ENCODE assay signal across 8 cellular contexts in the genomic region with DNA sequence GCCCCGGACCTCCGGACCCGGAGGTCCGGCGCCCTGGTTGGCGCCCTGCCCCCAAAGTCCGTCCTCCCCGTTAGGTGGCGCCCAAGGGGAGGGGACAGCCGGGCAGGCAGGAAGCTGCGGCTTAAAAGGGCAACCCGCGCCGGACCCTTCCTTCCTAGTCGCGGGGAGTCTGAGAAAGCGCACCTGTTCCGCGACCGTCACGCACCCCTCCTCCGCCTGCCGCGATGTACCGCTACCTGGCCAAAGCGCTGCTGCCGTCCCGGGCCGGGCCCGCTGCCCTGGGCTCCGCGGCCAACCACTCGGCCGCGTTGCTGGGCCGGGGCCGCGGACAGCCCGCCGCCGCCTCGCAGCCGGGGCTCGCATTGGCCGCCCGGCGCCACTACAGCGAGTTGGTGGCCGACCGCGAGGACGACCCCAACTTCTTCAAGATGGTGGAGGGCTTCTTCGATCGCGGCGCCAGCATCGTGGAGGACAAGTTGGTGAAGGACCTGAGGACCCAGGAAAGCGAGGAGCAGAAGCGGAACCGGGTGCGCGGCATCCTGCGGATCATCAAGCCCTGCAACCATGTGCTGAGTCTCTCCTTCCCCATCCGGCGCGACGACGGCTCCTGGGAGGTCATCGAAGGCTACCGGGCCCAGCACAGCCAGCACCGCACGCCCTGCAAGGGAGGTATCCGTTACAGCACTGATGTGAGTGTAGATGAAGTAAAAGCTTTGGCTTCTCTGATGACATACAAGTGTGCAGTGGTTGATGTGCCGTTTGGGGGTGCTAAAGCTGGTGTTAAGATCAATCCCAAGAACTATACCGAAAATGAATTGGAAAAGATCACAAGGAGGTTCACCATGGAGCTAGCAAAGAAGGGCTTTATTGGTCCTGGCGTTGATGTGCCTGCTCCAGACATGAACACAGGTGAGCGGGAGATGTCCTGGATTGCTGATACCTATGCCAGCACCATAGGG. TPM values are rescaled to one million over a fixed set of nuclear protein-coding genes. Genes with fewer than 3 reads are reported as not detected.
A peak's percentile ranks its signal among the peaks of the same experiment; 100 is the strongest.
DNase-seq lines count a peak whose midpoint lies in the region; ATAC-seq, FAIRE-seq and TF ChIP-seq lines count a peak whose summit lies in the region.
"Not testable (repeated sequence)": the region's sequence is repeated elsewhere in the genome, so short reads cannot be mapped to it uniquely, and the experiment has no call there.

A gene (plus strand): TSS at position 150 of the 959 bp plus-strand sequence. CDS start 75 bp downstream, at position 225.

- H3K56ac ChIP-seq in H1 (replicated peaks; ENCODE audit: insufficient read length, low read depth, low read length) = not testable (repeated sequence)

- CTCF ChIA-PET in H1 (lab: Charles Lee; ENCODE audit: partially characterized antibody) = not testable (repeated sequence)

- H3K23me2 ChIP-seq in H1 (ENCODE audit: low read depth, low read length) = not testable (repeated sequence)

- H3K18ac ChIP-seq in H1 (ENCODE audit: extremely low read depth, low read length) = not testable (repeated sequence)

- H2BK15ac ChIP-seq in H1 (ENCODE audit: low read length) = not testable (repeated sequence)

- TF ChIP-seq CTCF in AG09309 (IDR thresholded peaks at IDR 0.05; ENCODE audit: control insufficient read depth, insufficient read depth, low read depth, low read length, missing control alignments) (peak; percentile 31), right atrium auricular region (IDR thresholded peaks at IDR 0.05) (peak in 1 of 2 donors; percentile 57)
- not testable (repeated sequence) for TF ChIP-seq CTCF in H1 (IDR thresholded peaks at IDR 0.05; ENCODE audit: control extremely low read depth in 1 of 3, insufficient read depth in 1 of 3, low read depth in 1 of 3, low read length in 3 of 3)

- H2BK20ac ChIP-seq in H1 (ENCODE audit: low read length) = not testable (repeated sequence)

- ATAC-seq in GM18511 (IDR thresholded peaks at IDR 0.05; ENCODE audit: unreplicated experiment) = peak; percentile 76
- ATAC-seq in activated T-cell treated with anti-CD3 and anti-CD28 coated beads, Interleukin-2, amount 50 U/mL, for 72 hours (replicated peaks in 1 of 2) = peak; percentile 64 to 73

- not testable (repeated sequence) for H4K20me1 ChIP-seq in H1 (replicated peaks in 1 of 2; ENCODE audit: control insufficient read depth in 1 of 2, insufficient read depth in 2 of 2, low read length in 2 of 2)

- not testable (repeated sequence) for H3K27me3 ChIP-seq in H1 (replicated peaks in 1 of 4; ENCODE audit: control insufficient read depth in 3 of 4, extremely low read depth in 1 of 4, insufficient read depth in 3 of 4, low read length in 3 of 4); right atrium auricular region

- not testable (repeated sequence) for H3K14ac ChIP-seq in H1 (ENCODE audit: insufficient read length)

- TF ChIP-seq RAD21 in H1 (IDR thresholded peaks at IDR 0.05 in 1 of 2, conservative IDR thresholded peaks at IDR 0.05 in 1 of 2; ENCODE audit: low read depth in 2 of 2, low read length in 2 of 2) = not testable (repeated sequence)

- not testable (repeated sequence) for H3K9ac ChIP-seq in H1 (replicated peaks in 1 of 4; ENCODE audit: extremely low read depth in 1 of 4, low read depth in 3 of 4, low read length in 3 of 4)

- not testable (repeated sequence) for H3K27ac ChIP-seq in H1 (ENCODE audit: low read depth, low read length); right atrium auricular region; mesodermal cell (ENCODE audit: low read depth, low read length, severe bottlenecking)

- 91% methylated on average over 6 of the region's 77 CpGs; no CpG with 5 or more reads in 1 of the 2 experiments for WGBS in H1 (ENCODE audit: extremely low coverage in 1 of 2, insufficient coverage in 1 of 2, insufficient read length in 1 of 2, insufficient replicate concordance in 2 of 2, low coverage in 1 of 2, low lambda C conversion rate in 2 of 2, missing lambda C conversion rate in 1 of 2), 2 experiments
- WGBS in mesodermal cell (ENCODE audit: insufficient coverage in 2 of 2), 2 experiments = 14 to 25% methylated on average over 14 to 25 of the region's 77 CpGs

- H3K9me3 Mint-ChIP-seq in activated T-cell treated with anti-CD3 and anti-CD28 coated beads, Interleukin-2, amount 50 U/mL, for 72 hours = not testable (repeated sequence)

- not testable (repeated sequence) for H3K79me2 ChIP-seq in H1 (ENCODE audit: control insufficient read depth in 1 of 2, insufficient read depth in 2 of 2, low read length in 2 of 2)

- H2BK5ac ChIP-seq in H1 (ENCODE audit: low read depth, low read length) = not testable (repeated sequence)

- not testable (repeated sequence) for TF ChIP-seq POLR2A in H1 (IDR thresholded peaks at IDR 0.05; ENCODE audit: control extremely low read depth in 1 of 2, low read depth in 2 of 2, low read length in 2 of 2)

- H4K8ac ChIP-seq in H1 (ENCODE audit: extremely low read depth, insufficient read depth, low read length) = not testable (repeated sequence)

- H3K4me3 ChIP-seq in AG09309 (ENCODE audit: control insufficient read depth, low read depth, low read length) (peak within 1 kb of the TSS; percentile 34), right atrium auricular region (peak within 1 kb of the TSS; percentile 21 to 40), mesodermal cell (ENCODE audit: extremely low read depth, insufficient read depth, low read length, poor library complexity, severe bottlenecking) (peak within 1 kb of the TSS; percentile 33)
- H3K4me3 ChIP-seq in H1 (ENCODE audit: extremely low read depth in 1 of 4, insufficient read depth in 2 of 4, low read depth in 3 of 4, low read length in 4 of 4) = not testable (repeated sequence)

- H3K4me1 ChIP-seq in H1 (replicated peaks in 1 of 4; ENCODE audit: control insufficient read depth in 3 of 4, insufficient read depth in 4 of 4, low read length in 3 of 4); right atrium auricular region; mesodermal cell (ENCODE audit: control insufficient read depth, insufficient read depth, low read length, poor library complexity, severe bottlenecking): not testable (repeated sequence)

- TF ChIP-seq EP300 in H1 (IDR thresholded peaks at IDR 0.05; ENCODE audit: borderline replicate concordance in 1 of 2, low read depth in 2 of 2, low read length in 2 of 2) = not testable (repeated sequence)

- H3K4me3 Mint-ChIP-seq in activated T-cell treated with anti-CD3 and anti-CD28 coated beads, Interleukin-2, amount 50 U/mL, for 72 hours = peak within 1 kb of the TSS in 1 of 2 donors; percentile 39

- not testable (repeated sequence) for H3K4ac ChIP-seq in H1 (replicated peaks; ENCODE audit: insufficient read length, low read depth, low read length)

- H4K5ac ChIP-seq in H1 (ENCODE audit: insufficient read length, low read depth, low read length) = not testable (repeated sequence)

- H4K91ac ChIP-seq in H1 (replicated peaks; ENCODE audit: insufficient read length, low read length) = not testable (repeated sequence)

- not testable (repeated sequence) for FAIRE-seq in H1 (lab: Jason Lieb, UNC)

- not testable (repeated sequence) for H3K4me2 ChIP-seq in H1 (ENCODE audit: insufficient read depth in 1 of 2, low read depth in 2 of 2, low read length in 2 of 2)

- H3K79me1 ChIP-seq in H1 (ENCODE audit: low read depth, low read length) = not testable (repeated sequence)

- not testable (repeated sequence) for H3K23ac ChIP-seq in H1 (ENCODE audit: insufficient read length)

- peaks cover 11 to 25% of the 10 kb centered on the region in 2 experiments; a peak in 3 of 4 replicates for H3K9me3 ChIP-seq in H1 (ENCODE audit: insufficient read depth in 2 of 2, low read depth in 1 of 2, low read length in 1 of 2)
- peaks cover 0 to 17% of the 10 kb centered on the region in 2 donors for H3K9me3 ChIP-seq in right atrium auricular region
- H3K9me3 ChIP-seq in mesodermal cell (ENCODE audit: control insufficient read depth, low read length) = not testable (repeated sequence)

- H3K27ac Mint-ChIP-seq in activated T-cell treated with anti-CD3 and anti-CD28 coated beads, Interleukin-2, amount 50 U/mL, for 72 hours = not testable (repeated sequence)

- not testable (repeated sequence) for H3K36me3 Mint-ChIP-seq in activated T-cell treated with anti-CD3 and anti-CD28 coated beads, Interleukin-2, amount 50 U/mL, for 72 hours (ENCODE audit: insufficient read depth in 2 of 2)

- in situ Hi-C loops in KBM-7 (cut with MboI; ENCODE audit: low pct_unique_long_range_greater_than_20kb, low sequenced_read_pairs) = not testable (repeated sequence)

- not testable (repeated sequence) for H2AK5ac ChIP-seq in H1 (ENCODE audit: low read depth, low read length)

- not testable (repeated sequence) for H2BK120ac ChIP-seq in H1 (replicated peaks; ENCODE audit: low read depth, low read length)

- not testable (repeated sequence) for H2AFZ ChIP-seq in H1 (ENCODE audit: low read length)

- not testable (repeated sequence) for H3K36me3 ChIP-seq in H1 (ENCODE audit: control insufficient read depth in 2 of 4, insufficient read depth in 4 of 4, low read length in 3 of 4); right atrium auricular region; mesodermal cell (ENCODE audit: control insufficient read depth, insufficient read depth, low read length)

- H2BK12ac ChIP-seq in H1 (ENCODE audit: low read depth, low read length) = not testable (repeated sequence)

- peaks cover 51% of the 10 kb centered on the region for H3K27me3 Mint-ChIP-seq in activated T-cell treated with anti-CD3 and anti-CD28 coated beads, Interleukin-2, amount 50 U/mL, for 72 hours (ENCODE audit: low read depth)

- POLR2A ChIA-PET in H1 (lab: Charles Lee; ENCODE audit: partially characterized antibody) = not testable (repeated sequence)

- not testable (repeated sequence) for H3K4me1 Mint-ChIP-seq in activated T-cell treated with anti-CD3 and anti-CD28 coated beads, Interleukin-2, amount 50 U/mL, for 72 hours (ENCODE audit: low read depth)

- DNase-seq in AG09309 (ENCODE audit: low read depth); right atrium auricular region (ENCODE audit: low spot score): not testable (repeated sequence)
- DNase-seq in KBM-7 (peak; percentile 19), H1 (ENCODE audit: low read depth in 1 of 2, low spot score in 2 of 2) (peak; percentile 17 to 60)
- peak; percentile 13 to 23 for DNase-seq in activated T-cell treated with anti-CD3 and anti-CD28 coated beads, Interleukin-2, amount 50 U/mL, for 72 hours
- DNase-seq in stimulated activated CD4-positive, alpha-beta T cell treated with anti-CD3 and anti-CD28 coated beads, Interleukin-15, amount 100 ng/mL, for 24 hours = peak; percentile 24

RNA-seq across cellular contexts. Expression of the gene that starts here (rescaled TPM):
- under 1 TPM; 0.23 to 0.26 TPM for total RNA-seq in activated T-cell treated with anti-CD3 and anti-CD28 coated beads, Interleukin-2, amount 50 U/mL, for 72 hours
- total RNA-seq in H1 (2021; fragmentation: NEBNext Ultra II Directional; extraction: Animal tissue kit (Norgen Biotek cat#: 25700)) = 0.26 and 0.42 TPM in 2 replicates
- 0.08 and 0.14 TPM in 2 replicates for polyA plus RNA-seq in H1 (2011; rRNA removed)
- polyA plus RNA-seq in H1 (2011; cell fraction: cytosol; rRNA removed) = 0.22 TPM
- 0.61 TPM for polyA plus RNA-seq in H1 (2011; cell fraction: nucleus; rRNA removed)
- 0.73 to 0.92 TPM (median 0.82 TPM) in 4 replicates for polyA plus RNA-seq in H1 (2012, experiment 1 of 2)
- polyA plus RNA-seq in H1 (2012, experiment 2 of 2) = 0.10 TPM
- 0.39 TPM for polyA plus RNA-seq in H1 (2013, experiment 1 of 2)
- polyA plus RNA-seq in H1 (2013, experiment 2 of 2) = 0.53 TPM
- 1.0 and 1.2 TPM in 2 replicates for polyA minus RNA-seq in H1 (2011; rRNA and poly(A)+ RNA removed)
- not detected for polyA minus RNA-seq in H1 (2011; cell fraction: cytosol; rRNA and poly(A)+ RNA removed)
- 1.00 TPM for polyA minus RNA-seq in H1 (2011; cell fraction: nucleus; rRNA and poly(A)+ RNA removed)
- total RNA-seq in right atrium auricular region = 1 to 10 TPM in 1 of 2 donors, under 1 TPM in 1; 0.59 to 1.4 TPM
- polyA plus RNA-seq in mesodermal cell (2013, experiment 1 of 2) = 1.2 TPM
- 1.5 TPM for polyA plus RNA-seq in mesodermal cell (2013, experiment 2 of 2)

Comparison
In these comparisons a context has a peak if more than half of its experiments do, and no peak if none do; other contexts are left out.
1. Peak in DNase-seq and ATAC-seq in activated T-cell treated with anti-CD3 and anti-CD28 coated beads, Interleukin-2, amount 50 U/mL, for 72 hours; RNA of the gene not detected or under 1 TPM.